1 cellular context compared by ENCODE assay signal in the genomic region with DNA sequence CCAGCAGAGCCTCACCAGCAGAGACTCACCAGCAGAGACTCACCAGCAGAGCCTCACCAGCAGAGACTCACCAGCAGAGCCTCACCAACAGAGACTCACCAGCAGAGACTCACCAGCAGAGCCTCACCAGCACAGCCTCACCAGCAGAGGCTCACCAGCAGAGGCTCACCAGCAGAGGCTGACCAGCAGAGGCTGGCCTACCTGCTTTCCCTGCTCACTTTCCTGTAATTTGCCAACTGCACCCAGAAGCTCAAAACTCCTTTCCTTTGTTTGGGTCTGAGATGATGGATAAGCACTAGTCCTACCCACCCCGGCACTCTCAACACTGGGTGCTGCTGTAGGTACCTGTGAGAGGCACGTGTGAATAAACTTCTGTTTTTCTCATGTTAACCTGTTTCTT.
TF ChIP-seq lines count a peak whose summit lies in the region.

No MANE protein-coding gene starts in this region.

TF ChIP-seq in IMR-90, 13 proteins besides CTCF, POLR2A, EP300 and RAD21 (continued from another document):
- TF ChIP-seq NFE2L2 (IDR thresholded peaks at IDR 0.05; ENCODE audit: low read depth, low read length): no peak
- TF ChIP-seq CHD1 (IDR thresholded peaks at IDR 0.05; ENCODE audit: low read depth, low read length): no peak
TF ChIP-seq in IMR-90: peak in this region for 0.
